34 cellular contexts compared by ENCODE assay signal in the genomic region with DNA sequence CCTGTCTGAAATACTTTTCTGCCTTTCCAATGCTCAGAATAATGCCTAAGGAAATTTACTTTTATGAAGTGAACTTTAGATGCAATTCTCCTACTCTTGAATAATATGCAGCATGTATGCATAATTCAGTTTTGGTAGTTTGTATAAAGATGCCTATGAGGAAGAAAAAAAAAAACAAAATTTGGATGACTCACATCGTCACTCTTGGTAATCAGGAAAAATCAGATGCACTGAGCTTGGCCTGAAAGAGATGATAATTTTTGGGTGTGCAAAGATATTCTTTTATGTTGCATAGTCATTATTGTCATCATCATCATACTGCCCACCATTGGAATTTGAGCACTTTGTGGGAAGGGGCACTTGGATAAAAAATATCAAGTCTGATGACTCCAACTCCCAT.
"Had no signal": no experiment of that assay in that cellular context is flagged by ENCODE, and none has a peak within 500 bp of the region (broad histone marks: within the 10 kb centered on the region; RNA-seq: fewer than 3 reads in every experiment).

No MANE protein-coding gene starts in this region.

- H3K27me3 ChIP-seq: MG63 had no signal

- H3K4me2 ChIP-seq: KMS-11 had no signal

- DNase-seq: Karpas-422, Kasumi-1, MG63, MV-4-11, NCI-H1048, NCI-H1092, NCI-H1092 treated with DMSO at 0.1 percent for 48 hours, NCI-H1105, NCI-H1105 treated with DMSO at 0.1 percent for 48 hours, NCI-H1417, NCI-H1417 treated with DMSO at 0.1 percent for 48 hours, NCI-H1436, NCI-H1436 treated with DMSO at 0.1 percent for 48 hours, NCI-H146, NCI-H1694, NCI-H1694 treated with DMSO at 0.1 percent for 48 hours, NCI-H187, NCI-H187 treated with DMSO at 0.1 percent for 48 hours, NCI-H1930, NCI-H2029, NCI-H2029 treated with DMSO at 0.1 percent for 48 hours, NCI-H2081, NCI-H2081 treated with DMSO at 0.1 percent for 48 hours, NCI-H2107, NCI-H2171, NCI-H2171 treated with DMSO at 0.1 percent for 48 hours, NCI-H2227 treated with DMSO at 0.1 percent for 48 hours, NCI-H226, NCI-H345, NCI-H446, NCI-H446 treated with DMSO at 0.1 percent for 48 hours, NCI-H510A, NCI-H510A treated with DMSO at 0.1 percent for 48 hours had no signal

- H3K36me3 ChIP-seq: MG63 had no signal

- H3K27ac ChIP-seq: KMS-11 had no signal

- H3K9me3 ChIP-seq: MG63 had no signal

- H3K4me3 ChIP-seq: MG63 had no signal

- H3K9ac ChIP-seq: KMS-11 had no signal
